In genomic region chr16:30088832-30089624, GRCh38 we compare ENCODE assay signal across 12 cellular contexts. TPM values are rescaled to one million over a fixed set of nuclear protein-coding genes. Genes with fewer than 3 reads are reported as not detected.
A peak's percentile ranks its signal among the peaks of the same experiment; 100 is the strongest.
DNase-seq lines count a peak whose midpoint lies in the region; ATAC-seq and TF ChIP-seq lines count a peak whose summit lies in the region.
"Had no signal": no experiment of that assay in that cellular context is flagged by ENCODE, and none has a peak within 500 bp of the region (broad histone marks: within the 10 kb centered on the region; RNA-seq: fewer than 3 reads in every experiment).

No MANE protein-coding gene starts in this region.

- H3K27ac ChIP-seq in BLaER1 = 0 out of 2 replicates have a peak overlapping the region, but pooled peaks have one; percentile 84
- H3K27ac ChIP-seq: ovary had no signal

- H3K4me3 Mint-ChIP-seq in Caco-2 (ENCODE audit: unreplicated experiment) (no peak overlapping the region), neural crest cell (peak overlapping the region; percentile 31)
- H3K4me3 Mint-ChIP-seq in activated T-helper 2 cell treated with anti-CD3 and anti-CD28 coated beads, Interferon-gamma antibody, Interleukin-2, Interleukin-4, amounts not matched to agents 10 μg/mL and 5 μg/mL and 100 μg/mL, durations not matched to agents 14 hours and 24 hours and 36 hours (ENCODE audit: low read depth) = no peak overlapping the region

- H3K36me3 Mint-ChIP-seq in Caco-2 (ENCODE audit: insufficient read depth, unreplicated experiment) (peaks cover 43% of the 10 kb centered on the region), neural crest cell (ENCODE audit: low read depth) (peaks cover 7% of the 10 kb centered on the region)
- H3K36me3 Mint-ChIP-seq in activated T-helper 2 cell treated with anti-CD3 and anti-CD28 coated beads, Interferon-gamma antibody, Interleukin-2, Interleukin-4, amounts not matched to agents 10 μg/mL and 5 μg/mL and 100 μg/mL, durations not matched to agents 14 hours and 24 hours and 36 hours (ENCODE audit: low read depth) = peaks cover 24% of the 10 kb centered on the region

- no TSS peak for BruUV-seq in Caco-2 (replicated peaks; lab: Mats Ljungman, UMichigan)

- H4K20me1 ChIP-seq in BLaER1 = no peaks in the 10 kb centered on the region; the same call in 1 of the 2 replicates

- TF ChIP-seq CTCF in Caco-2 (IDR thresholded peaks at IDR 0.05; ENCODE audit: insufficient read depth in 1 of 2, low read depth in 1 of 2, low read length in 1 of 2, severe bottlenecking in 1 of 2, unreplicated experiment in 1 of 2) = no peak
- no peak for TF ChIP-seq CTCF in neural crest cell (conservative IDR thresholded peaks at IDR 0.05)

- intact Hi-C loops in Caco-2 (cut with micrococcal nuclease; ENCODE audit: unreplicated experiment) = no loop called here
- intact Hi-C loops in activated T-helper 2 cell treated with anti-CD3 and anti-CD28 coated beads, Interferon-gamma antibody, Interleukin-2, Interleukin-4, amounts not matched to agents 10 μg/mL and 5 μg/mL and 100 μg/mL, durations not matched to agents 14 hours and 24 hours and 36 hours (cut with micrococcal nuclease) = no loop called here

- H3K4me1 Mint-ChIP-seq in Caco-2 (ENCODE audit: low read depth, unreplicated experiment) (peaks cover 7% of the 10 kb centered on the region), neural crest cell (peaks cover 22% of the 10 kb centered on the region)
- peaks cover 27% of the 10 kb centered on the region for H3K4me1 Mint-ChIP-seq in activated T-helper 2 cell treated with anti-CD3 and anti-CD28 coated beads, Interferon-gamma antibody, Interleukin-2, Interleukin-4, amounts not matched to agents 10 μg/mL and 5 μg/mL and 100 μg/mL, durations not matched to agents 14 hours and 24 hours and 36 hours (ENCODE audit: low read depth)

- CTCF ChIA-PET in Caco-2 (lab: Charles Lee) = interaction anchor here (0.7 to 1.3 kb wide), 2 partner anchors 21 to 53 kb away, joined by 3 to 5 read pairs; no protein-coding TSS in a partner anchor

- H3K9ac ChIP-seq in BLaER1 = peak overlapping the region; percentile 2; the same call in 1 of the 2 replicates

- no peaks in the 10 kb centered on the region for H3K9me3 ChIP-seq in BLaER1
- H3K9me3 ChIP-seq in Caco-2 = no peaks in the 10 kb centered on the region
- H3K9me3 ChIP-seq: body of pancreas, ovary had no signal

- H3K27me3 Mint-ChIP-seq in Caco-2 (ENCODE audit: insufficient read depth, unreplicated experiment) (no peaks in the 10 kb centered on the region), neural crest cell (ENCODE audit: low read depth) (peaks cover 2% of the 10 kb centered on the region)
- H3K27me3 Mint-ChIP-seq in activated T-helper 2 cell treated with anti-CD3 and anti-CD28 coated beads, Interferon-gamma antibody, Interleukin-2, Interleukin-4, amounts not matched to agents 10 μg/mL and 5 μg/mL and 100 μg/mL, durations not matched to agents 14 hours and 24 hours and 36 hours (ENCODE audit: low read depth) = no peaks in the 10 kb centered on the region
- H3K27me3 Mint-ChIP-seq: B cell had no signal

- DNase-seq in Caco-2 = no peak
- DNase-seq in activated T-helper 2 cell treated with anti-CD3 and anti-CD28 coated beads, Interferon-gamma antibody, Interleukin-2, Interleukin-4, amounts not matched to agents 10 μg/mL and 5 μg/mL and 100 μg/mL, durations not matched to agents 14 hours and 24 hours and 36 hours (ENCODE audit: low spot score) = no peak
- no peak for DNase-seq in neural crest cell (ENCODE audit: low read depth, low spot score)
- DNase-seq in effector CD8-positive, alpha-beta T cell (lab: John Stamatoyannopoulos, UW) = no peak
- no peak for DNase-seq in COR-L47 (lab: John Stamatoyannopoulos, UW)
- DNase-seq: activated effector memory CD4-positive, alpha-beta T cell treated with Interleukin-2 at 50 U/mL for 16 hours; NCI-H146; ovary had no signal

- no peaks in the 10 kb centered on the region for H3K9me3 Mint-ChIP-seq in Caco-2 (ENCODE audit: unreplicated experiment)
- no peaks in the 10 kb centered on the region for H3K9me3 Mint-ChIP-seq in activated T-helper 2 cell treated with anti-CD3 and anti-CD28 coated beads, Interferon-gamma antibody, Interleukin-2, Interleukin-4, amounts not matched to agents 10 μg/mL and 5 μg/mL and 100 μg/mL, durations not matched to agents 14 hours and 24 hours and 36 hours
- no peaks in the 10 kb centered on the region for H3K9me3 Mint-ChIP-seq in neural crest cell

- POLR2A ChIA-PET in Caco-2 (lab: Charles Lee) = interaction anchor here (0.6 kb wide), 1 partner anchor 341 kb away, joined by 3 read pairs; the partner anchor contains the start of gene DCTPP1

- H3K27ac Mint-ChIP-seq in Caco-2 (ENCODE audit: unreplicated experiment) (peak overlapping the region; percentile 27), neural crest cell (ENCODE audit: unreplicated experiment) (peak overlapping the region; percentile 50)
- H3K27ac Mint-ChIP-seq in activated T-helper 2 cell treated with anti-CD3 and anti-CD28 coated beads, Interferon-gamma antibody, Interleukin-2, Interleukin-4, amounts not matched to agents 10 μg/mL and 5 μg/mL and 100 μg/mL, durations not matched to agents 14 hours and 24 hours and 36 hours = peak overlapping the region; percentile 67

- peak overlapping the region; percentile 96 for H3K4me2 ChIP-seq in BLaER1

- no peaks in the 10 kb centered on the region for H3K27me3 ChIP-seq in BLaER1
- no peaks in the 10 kb centered on the region for H3K27me3 ChIP-seq in Caco-2 (replicated peaks; ENCODE audit: control insufficient read depth, insufficient read depth, low read length)
- H3K27me3 ChIP-seq: body of pancreas, ovary had no signal

- H3K36me3 ChIP-seq in BLaER1 = peaks cover 36% of the 10 kb centered on the region
- H3K36me3 ChIP-seq in Caco-2 (ENCODE audit: control insufficient read depth, insufficient read depth, low read length) = no peaks in the 10 kb centered on the region; the same call in 1 of the 2 replicates
- H3K36me3 ChIP-seq: ovary had no signal

- H3K4me1 ChIP-seq in BLaER1 (peaks cover 60% of the 10 kb centered on the region), Caco-2 (peaks cover 13% of the 10 kb centered on the region)

- ATAC-seq in GM21360 (IDR thresholded peaks at IDR 0.05; ENCODE audit: unreplicated experiment) = no peak
- ATAC-seq: body of pancreas had no signal

- no peak overlapping the region for H3K4me3 ChIP-seq in BLaER1
- no peak overlapping the region for H3K4me3 ChIP-seq in Caco-2 (ENCODE audit: low read depth, low read length)
- H3K4me3 ChIP-seq: body of pancreas, ovary had no signal

RNA-seq across cellular contexts. Expression of gene TBX6, which starts 2.7 kb away (rescaled TPM):
- total RNA-seq in Caco-2 (2022) (1.1 and 1.6 TPM in 2 replicates), neural crest cell (0.79 and 1.2 TPM in 2 replicates)
- total RNA-seq in activated T-helper 2 cell treated with anti-CD3 and anti-CD28 coated beads, Interferon-gamma antibody, Interleukin-2, Interleukin-4, amounts not matched to agents 10 μg/mL and 5 μg/mL and 100 μg/mL, durations not matched to agents 14 hours and 24 hours and 36 hours = 2.7 and 2.9 TPM in 2 replicates

RNA-seq across cellular contexts. Expression of gene YPEL3, which starts 7.0 kb away (rescaled TPM):
- 24.4 and 26.3 TPM in 2 replicates for total RNA-seq in Caco-2 (2022)
- 14.0 and 14.2 TPM in 2 replicates for total RNA-seq in activated T-helper 2 cell treated with anti-CD3 and anti-CD28 coated beads, Interferon-gamma antibody, Interleukin-2, Interleukin-4, amounts not matched to agents 10 μg/mL and 5 μg/mL and 100 μg/mL, durations not matched to agents 14 hours and 24 hours and 36 hours
- 9.6 and 12.4 TPM in 2 replicates for total RNA-seq in neural crest cell

RNA-seq across cellular contexts. Expression of gene PPP4C, which starts 13.2 kb away (rescaled TPM):
- total RNA-seq in Caco-2 (2022) = 130 and 134 TPM in 2 replicates
- 143 and 144 TPM in 2 replicates for total RNA-seq in activated T-helper 2 cell treated with anti-CD3 and anti-CD28 coated beads, Interferon-gamma antibody, Interleukin-2, Interleukin-4, amounts not matched to agents 10 μg/mL and 5 μg/mL and 100 μg/mL, durations not matched to agents 14 hours and 24 hours and 36 hours
- 141 and 144 TPM in 2 replicates for total RNA-seq in neural crest cell

RNA-seq across cellular contexts. Expression of gene ALDOA, which starts 23.5 kb away (rescaled TPM):
- total RNA-seq in Caco-2 (2022) (675 and 802 TPM in 2 replicates), neural crest cell (640 and 669 TPM in 2 replicates)
- 2,017 and 2,037 TPM in 2 replicates for total RNA-seq in activated T-helper 2 cell treated with anti-CD3 and anti-CD28 coated beads, Interferon-gamma antibody, Interleukin-2, Interleukin-4, amounts not matched to agents 10 μg/mL and 5 μg/mL and 100 μg/mL, durations not matched to agents 14 hours and 24 hours and 36 hours

RNA-seq across cellular contexts. Expression of gene GDPD3, which starts 24.3 kb away (rescaled TPM):
- total RNA-seq in Caco-2 (2022) (5.8 and 8.4 TPM in 2 replicates), neural crest cell (6.7 and 7.7 TPM in 2 replicates)
- 6.4 and 7.7 TPM in 2 replicates for total RNA-seq in activated T-helper 2 cell treated with anti-CD3 and anti-CD28 coated beads, Interferon-gamma antibody, Interleukin-2, Interleukin-4, amounts not matched to agents 10 μg/mL and 5 μg/mL and 100 μg/mL, durations not matched to agents 14 hours and 24 hours and 36 hours
